ENCODE assay signal across 19 cellular contexts in the genomic region with DNA sequence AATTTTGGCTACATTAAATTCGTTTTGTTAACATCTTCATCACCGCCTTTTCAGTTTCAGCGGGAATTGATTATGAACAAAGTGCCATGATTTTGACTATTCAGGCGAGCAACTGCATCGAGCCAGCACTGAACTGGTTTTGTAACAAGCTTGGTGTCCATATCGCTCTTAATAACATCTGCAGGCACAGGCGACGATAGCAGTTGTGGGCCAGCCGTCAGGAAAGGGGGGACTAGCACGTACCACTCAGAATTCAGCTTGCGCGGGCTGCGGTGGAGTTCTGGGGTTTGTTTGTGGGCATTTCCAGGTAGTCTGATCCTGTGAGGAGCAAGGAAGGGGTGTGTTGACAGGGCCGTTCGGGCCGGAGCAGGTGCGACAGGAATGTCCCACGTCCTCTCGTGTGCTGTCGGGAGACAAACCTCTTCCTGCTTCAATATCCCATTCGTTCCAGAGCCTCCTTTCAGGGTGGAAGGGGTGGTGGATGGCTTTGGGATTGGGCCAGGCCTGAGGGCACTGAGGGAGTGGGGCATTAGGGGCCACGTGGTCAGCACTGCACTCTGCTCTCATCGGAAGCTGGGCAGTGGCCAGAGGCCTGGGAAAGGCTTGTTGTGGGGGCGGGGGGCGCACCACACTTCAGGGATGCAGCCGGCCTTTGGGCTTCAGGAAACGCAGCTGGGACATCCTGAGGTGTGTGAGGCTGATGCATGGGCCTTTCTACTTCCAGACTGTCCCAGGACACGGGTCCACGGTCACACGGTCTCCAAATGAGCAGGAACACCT. TPM values are rescaled to one million over a fixed set of nuclear protein-coding genes. Genes with fewer than 3 reads are reported as not detected.
DNase-seq lines count a peak whose midpoint lies in the region; ATAC-seq and TF ChIP-seq lines count a peak whose summit lies in the region.
"Had no signal": no experiment of that assay in that cellular context is flagged by ENCODE, and none has a peak within 500 bp of the region (broad histone marks: within the 10 kb centered on the region; RNA-seq: fewer than 3 reads in every experiment).

No MANE protein-coding gene starts in this region.

- peaks cover 61% of the 10 kb centered on the region for H3K4me1 Mint-ChIP-seq in CD4-positive, alpha-beta T cell (ENCODE audit: low read depth)
- H3K4me1 Mint-ChIP-seq in naive thymus-derived CD8-positive, alpha-beta T cell = peaks cover 18 to 75% (median 58%) of the 10 kb centered on the region in 4 donors

- H3K9me3 Mint-ChIP-seq in CD4-positive, alpha-beta T cell = no peaks in the 10 kb centered on the region
- no peaks in the 10 kb centered on the region for H3K9me3 Mint-ChIP-seq in naive thymus-derived CD8-positive, alpha-beta T cell
- H3K9me3 Mint-ChIP-seq: activated naive CD8-positive, alpha-beta T cell treated with anti-CD3 and anti-CD28 coated beads for 36 hours; T-helper 2 cell treated with Interferon-gamma antibody and Interleukin-4, amounts not matched to agents 5 μg/mL and 100 μg/mL, for 36 hours had no signal

- H3K9me3 ChIP-seq in CD4-positive, alpha-beta T cell (ENCODE audit: control insufficient read depth, low read length) = no peaks in the 10 kb centered on the region
- H3K9me3 ChIP-seq in Panc1 (ENCODE audit: control insufficient read depth, insufficient read depth, low read depth, low read length) (no peaks in the 10 kb centered on the region), heart left ventricle (no peaks in the 10 kb centered on the region), BE2C (no peaks in the 10 kb centered on the region)

- no peaks in the 10 kb centered on the region for H3K36me3 ChIP-seq in Panc1 (ENCODE audit: control insufficient read depth, insufficient read depth, low read length)
- H3K36me3 ChIP-seq in heart left ventricle = no peaks in the 10 kb centered on the region
- H3K36me3 ChIP-seq in BE2C = no peaks in the 10 kb centered on the region
- H3K36me3 ChIP-seq: cardiac muscle cell had no signal

- CTCF ChIA-PET in CD4-positive, alpha-beta T cell (lab: Charles Lee) = no interaction called here
- CTCF ChIA-PET in Panc1 (lab: Charles Lee) = no interaction called here

- H3K4me3 Mint-ChIP-seq in CD4-positive, alpha-beta T cell = peak overlapping the region; percentile 78
- peak overlapping the region in 5 of 10 donors; percentile 4 to 74 (median 39) for H3K4me3 Mint-ChIP-seq in naive thymus-derived CD8-positive, alpha-beta T cell
- H3K4me3 Mint-ChIP-seq: activated naive CD8-positive, alpha-beta T cell treated with anti-CD3 and anti-CD28 coated beads for 36 hours; T-helper 2 cell treated with Interferon-gamma antibody and Interleukin-4, amounts not matched to agents 5 μg/mL and 100 μg/mL, for 36 hours had no signal

- H3K4me3 ChIP-seq in Panc1 (ENCODE audit: low read depth in 2 of 2, low read length in 2 of 2) (no peak overlapping the region), heart left ventricle (peak overlapping the region in 3 of 12 donors; percentile 2 to 16 (median 7)), lower leg skin (ENCODE audit: low read depth, poor library complexity, severe bottlenecking) (no peak overlapping the region), BE2C (ENCODE audit: low read depth, low read length) (no peak overlapping the region)
- H3K4me3 ChIP-seq: cardiac muscle cell had no signal

- ATAC-seq in CD4-positive, alpha-beta T cell (ENCODE audit: poor library complexity) = no peak
- ATAC-seq in Panc1 (no peak), heart left ventricle (peak; percentile 29 to 38 (median 34)), GM21717 (IDR thresholded peaks at IDR 0.05; ENCODE audit: unreplicated experiment) (no peak)
- ATAC-seq in naive thymus-derived CD8-positive, alpha-beta T cell = no peak
- ATAC-seq: foreskin keratinocyte had no signal

- TF ChIP-seq CTCF in CD4-positive, alpha-beta T cell (IDR thresholded peaks at IDR 0.05) = no peak
- TF ChIP-seq CTCF in Panc1 (IDR thresholded peaks at IDR 0.05) (no peak), heart left ventricle (IDR thresholded peaks at IDR 0.05) (no peak), lower leg skin (IDR thresholded peaks at IDR 0.05) (no peak), BE2C (IDR thresholded peaks at IDR 0.05; ENCODE audit: low read depth, low read length) (no peak)

- TF ChIP-seq POLR2A in heart left ventricle (IDR thresholded peaks at IDR 0.05) (no peak), lower leg skin (IDR thresholded peaks at IDR 0.05) (no peak)

- in situ Hi-C loops in Panc1 (cut with HindIII; ENCODE audit: low pct_unique_long_range_greater_than_20kb, low sequenced_read_pairs) = no loop called here

- H3K4me1 ChIP-seq in Panc1 (ENCODE audit: control insufficient read depth, insufficient read depth, low read length) (peaks cover 24% of the 10 kb centered on the region), heart left ventricle (peaks cover 14 to 86% (median 66%) of the 10 kb centered on the region in 12 donors), BE2C (no peaks in the 10 kb centered on the region)
- H3K4me1 ChIP-seq: foreskin keratinocyte had no signal

- intact Hi-C loops in CD4-positive, alpha-beta T cell (cut with DNase I, micrococcal nuclease) = no loop called here
- intact Hi-C loops in Panc1 (cut with micrococcal nuclease; ENCODE audit: unreplicated experiment) = no loop called here
- intact Hi-C loops in heart left ventricle (cut with DNase I) = no loop called here
- intact Hi-C loops in lower leg skin (cut with DNase I; ENCODE audit: low total_unique reads) = no loop called here

- TSS peak; percentile 47 for BruUV-seq in Panc1 (replicated peaks; lab: Mats Ljungman, UMichigan)

- no peaks in the 10 kb centered on the region for H3K27me3 ChIP-seq in CD4-positive, alpha-beta T cell (ENCODE audit: control insufficient read depth, insufficient read depth, low read length)
- H3K27me3 ChIP-seq in Panc1 (ENCODE audit: control insufficient read depth, insufficient read depth, low read length) (no peaks in the 10 kb centered on the region), heart left ventricle (no peaks in the 10 kb centered on the region), BE2C (no peaks in the 10 kb centered on the region)
- H3K27me3 ChIP-seq: cardiac muscle cell, foreskin keratinocyte had no signal

- WGBS in heart left ventricle, 4 donors = 44 to 51% (median 47%) methylated on average over 22 to 30 of the region's 30 CpGs
- 66 to 72% methylated on average over 29 to 30 of the region's 30 CpGs for WGBS in lower leg skin, 2 donors

- POLR2A ChIA-PET in CD4-positive, alpha-beta T cell (lab: Charles Lee) = no interaction called here
- POLR2A ChIA-PET in Panc1 (lab: Charles Lee) = no interaction called here
- POLR2A ChIA-PET in naive thymus-derived CD8-positive, alpha-beta T cell (lab: Charles Lee) = interaction anchor here (1.9 kb wide), 1 partner anchor 29 kb away, joined by 4 read pairs; no protein-coding TSS in a partner anchor

- no peak overlapping the region for H3K27ac ChIP-seq in CD4-positive, alpha-beta T cell (ENCODE audit: low read depth, low read length)
- H3K27ac ChIP-seq in Panc1 (ENCODE audit: low read length) = no peak overlapping the region
- peak overlapping the region in 2 of 12 donors; percentile 1 to 17 for H3K27ac ChIP-seq in heart left ventricle
- H3K27ac ChIP-seq: cardiac muscle cell, foreskin keratinocyte had no signal

- DNase-seq in CD4-positive, alpha-beta T cell = no peak
- no peak for DNase-seq in Panc1 (ENCODE audit: low read depth, low spot score)
- DNase-seq in heart left ventricle = peak in 2 of 5 donors; percentile 60 to 61
- no peak for DNase-seq in naive thymus-derived CD8-positive, alpha-beta T cell
- no peak for DNase-seq in lower leg skin (ENCODE audit: low spot score in 2 of 2)
- no peak for DNase-seq in NCI-H1048 (lab: John Stamatoyannopoulos, UW)
- no peak for DNase-seq in BE2C
- DNase-seq: activated CD4-positive, alpha-beta T cell treated with anti-CD3 and anti-CD28 coated beads for 1 hour; activated naive CD8-positive, alpha-beta T cell treated with anti-CD3 and anti-CD28 coated beads for 36 hours; AML-193; foreskin keratinocyte; HCEC 1CT; NCI-H345; SHP77 treated with DMSO at 0.1 percent for 48 hours; stimulated activated CD4-positive, alpha-beta T cell treated with anti-CD3 and anti-CD28 coated beads, Interleukin-4, amount 100 ng/mL, for 24 hours; stimulated activated CD8-positive, alpha-beta memory T cell treated with anti-CD3 and anti-CD28 coated beads, Interleukin-4, amount 100 ng/mL, for 48 hours had no signal

- H3K27ac Mint-ChIP-seq in CD4-positive, alpha-beta T cell = peak overlapping the region; percentile 66
- peak overlapping the region in 8 of 10 donors; percentile 11 to 84 (median 74) for H3K27ac Mint-ChIP-seq in naive thymus-derived CD8-positive, alpha-beta T cell
- H3K27ac Mint-ChIP-seq: activated naive CD8-positive, alpha-beta T cell treated with anti-CD3 and anti-CD28 coated beads for 36 hours; T-helper 2 cell treated with Interferon-gamma antibody and Interleukin-4, amounts not matched to agents 5 μg/mL and 100 μg/mL, for 36 hours had no signal

- H3K36me3 Mint-ChIP-seq in CD4-positive, alpha-beta T cell (ENCODE audit: low read depth) = peaks cover 36% of the 10 kb centered on the region
- H3K36me3 Mint-ChIP-seq in naive thymus-derived CD8-positive, alpha-beta T cell = peaks cover 0 to 2% (median 0%) of the 10 kb centered on the region in 3 donors

- no peaks in the 10 kb centered on the region for H3K27me3 Mint-ChIP-seq in CD4-positive, alpha-beta T cell
- no peaks in the 10 kb centered on the region for H3K27me3 Mint-ChIP-seq in naive thymus-derived CD8-positive, alpha-beta T cell
- H3K27me3 Mint-ChIP-seq: activated naive CD8-positive, alpha-beta T cell treated with anti-CD3 and anti-CD28 coated beads for 36 hours had no signal

RNA-seq across cellular contexts. Expression of a gene that starts 39.1 kb away (rescaled TPM):
- total RNA-seq in CD4-positive, alpha-beta T cell = 100 to 1,000 TPM; 286 to 324 TPM
- total RNA-seq in Panc1 (2021; ENCODE audit: unreplicated experiment) (63.2 TPM), heart left ventricle (10 to 100 TPM; 28.8 to 52.7 (median 41.3) TPM), lower leg skin (10 to 100 TPM; 67.3 to 80.8 (median 75.4) TPM)
- polyA plus RNA-seq in Panc1 (2012; ENCODE audit: insufficient read length) = 35.0 TPM
- polyA plus RNA-seq in heart left ventricle = 10 to 100 TPM; 16.9 to 28.7 TPM
- total RNA-seq in naive thymus-derived CD8-positive, alpha-beta T cell = 100 to 1,000 TPM in 1 of 2 experiments, 10 to 100 TPM in 1; 98.3 to 105 TPM
- under 1 TPM; 0.30 to 0.80 (median 0.53) TPM for polyA plus RNA-seq in naive thymus-derived CD8-positive, alpha-beta T cell
- polyA plus RNA-seq in BE2C (2012; ENCODE audit: insufficient read depth, insufficient read length, low read depth) = 22.2 TPM

Comparison
In these comparisons a context has a peak if more than half of its experiments do, and no peak if none do; other contexts are left out.
1. ATAC-seq: peak in heart left ventricle (4 of 4); none in CD4-positive, alpha-beta T cell (single experiment), Panc1 (single experiment), naive thymus-derived CD8-positive, alpha-beta T cell (0 of 2) and GM21717 (single experiment).